13 cellular contexts compared by ENCODE assay signal in genomic region chr5:145941677-145942130, GRCh38. TPM values are rescaled to one million over a fixed set of nuclear protein-coding genes. Genes with fewer than 3 reads are reported as not detected.
A peak's percentile ranks its signal among the peaks of the same experiment; 100 is the strongest.
DNase-seq lines count a peak whose midpoint lies in the region; ATAC-seq and TF ChIP-seq lines count a peak whose summit lies in the region.
"Had no signal": no experiment of that assay in that cellular context is flagged by ENCODE, and none has a peak within 500 bp of the region (broad histone marks: within the 10 kb centered on the region; RNA-seq: fewer than 3 reads in every experiment).

No MANE protein-coding gene starts in this region.

- no peaks in the 10 kb centered on the region for H3K36me3 Mint-ChIP-seq in glutamatergic neuron (ENCODE audit: unreplicated experiment)
- H3K36me3 Mint-ChIP-seq: CD8-positive, alpha-beta T cell had no signal

- H3K27ac Mint-ChIP-seq in glutamatergic neuron (ENCODE audit: unreplicated experiment) = no peak overlapping the region
- H3K27ac Mint-ChIP-seq: CD8-positive, alpha-beta T cell; progenitor cell of endocrine pancreas had no signal

- H3K23ac ChIP-seq in mesenchymal stem cell (ENCODE audit: low read length in 2 of 2) = no peak overlapping the region

- no peak overlapping the region for H2BK15ac ChIP-seq in mesenchymal stem cell (ENCODE audit: low read depth, poor library complexity, severe bottlenecking)

- no peaks in the 10 kb centered on the region for H3K27me3 Mint-ChIP-seq in glutamatergic neuron (ENCODE audit: unreplicated experiment)
- H3K27me3 Mint-ChIP-seq: progenitor cell of endocrine pancreas had no signal

- no peak overlapping the region for H4K8ac ChIP-seq in mesenchymal stem cell (ENCODE audit: low read length)

- H4K91ac ChIP-seq in mesenchymal stem cell (ENCODE audit: low read length) = no peak overlapping the region

- H3K9ac ChIP-seq in mesenchymal stem cell (ENCODE audit: low read length) = no peak overlapping the region

- no peak overlapping the region for H2AK5ac ChIP-seq in mesenchymal stem cell (ENCODE audit: low read length, severe bottlenecking)

- no peak overlapping the region for H2AFZ ChIP-seq in mesenchymal stem cell (ENCODE audit: low read depth, low read length)

- H2BK5ac ChIP-seq in mesenchymal stem cell (ENCODE audit: low read depth, low read length, poor library complexity, severe bottlenecking) = no peak overlapping the region

- DNase-seq in EL (peak; percentile 72), MG63 (peak; percentile 39), astrocyte of the hippocampus (ENCODE audit: low read depth, low spot score) (peak; percentile 35), mesenchymal stem cell (peak; percentile 49), C1 segment of cervical spinal cord (lab: John Stamatoyannopoulos, UW) (no peak), glutamatergic neuron (no peak), substantia nigra (lab: John Stamatoyannopoulos, UW) (no peak)
- DNase-seq: activated CD8-positive, alpha-beta memory T cell treated with anti-CD3 and anti-CD28 coated beads, Interleukin-2, amount 50 U/mL, for 4 hours; brain microvascular endothelial cell; CD8-positive, alpha-beta T cell; NCI-H187 treated with DMSO at 0.1 percent for 48 hours had no signal

- no peaks in the 10 kb centered on the region for H3K9me3 ChIP-seq in MG63
- no peaks in the 10 kb centered on the region for H3K9me3 ChIP-seq in mesenchymal stem cell (ENCODE audit: control insufficient read depth, low read length)

- no peak overlapping the region for H2BK120ac ChIP-seq in mesenchymal stem cell (ENCODE audit: low read depth, low read length)

- H3K4me3 ChIP-seq in MG63 = no peak overlapping the region
- no peak overlapping the region for H3K4me3 ChIP-seq in mesenchymal stem cell (ENCODE audit: insufficient read depth in 1 of 2, low read depth in 1 of 2, low read length in 2 of 2)

- no peak overlapping the region for H2BK12ac ChIP-seq in mesenchymal stem cell (ENCODE audit: low read length in 2 of 2)

- peaks cover 11% of the 10 kb centered on the region for H3K4me1 ChIP-seq in mesenchymal stem cell (ENCODE audit: control insufficient read depth, insufficient read depth, low read depth, low read length)

- H3K4me3 Mint-ChIP-seq in glutamatergic neuron (ENCODE audit: unreplicated experiment) = no peak overlapping the region
- H3K4me3 Mint-ChIP-seq: CD8-positive, alpha-beta T cell had no signal

- no peak overlapping the region for H3K4ac ChIP-seq in mesenchymal stem cell (ENCODE audit: low read depth in 1 of 2, low read length in 2 of 2)

- TF ChIP-seq CTCF in glutamatergic neuron (IDR thresholded peaks at IDR 0.05; ENCODE audit: partially characterized antibody, unreplicated experiment) = no peak

- WGBS in mesenchymal stem cell = 36% methylated on average over 3 of the region's 3 CpGs

- H3K27me3 ChIP-seq in MG63 = no peaks in the 10 kb centered on the region
- H3K27me3 ChIP-seq in mesenchymal stem cell (ENCODE audit: control insufficient read depth in 1 of 2, insufficient read depth in 1 of 2, low read length in 2 of 2) = no peaks in the 10 kb centered on the region
- H3K27me3 ChIP-seq: brain microvascular endothelial cell had no signal

- no peak overlapping the region for H3K18ac ChIP-seq in mesenchymal stem cell (ENCODE audit: low read depth in 1 of 2, low read length in 2 of 2)

- no peak overlapping the region for H3K14ac ChIP-seq in mesenchymal stem cell (ENCODE audit: low read length in 2 of 2)

- no peak overlapping the region for H3K4me2 ChIP-seq in mesenchymal stem cell (ENCODE audit: low read length, poor library complexity, severe bottlenecking)

- peaks cover 3% of the 10 kb centered on the region for H3K79me1 ChIP-seq in mesenchymal stem cell (replicated peaks; ENCODE audit: low read length, poor library complexity, severe bottlenecking)

- H3K27ac ChIP-seq in mesenchymal stem cell (ENCODE audit: low read length, poor library complexity, severe bottlenecking) (no peak overlapping the region), substantia nigra (ENCODE audit: low read depth, low read length, poor library complexity, severe bottlenecking) (no peak overlapping the region)
- H3K27ac ChIP-seq: brain microvascular endothelial cell had no signal

- H3K9me3 Mint-ChIP-seq in glutamatergic neuron (ENCODE audit: unreplicated experiment) = no peaks in the 10 kb centered on the region
- H3K9me3 Mint-ChIP-seq: CD8-positive, alpha-beta T cell had no signal

- no peak for ATAC-seq in HG02571 (IDR thresholded peaks at IDR 0.05; ENCODE audit: unreplicated experiment)
- ATAC-seq: CD8-positive, alpha-beta T cell had no signal

- H3K36me3 ChIP-seq in MG63 (no peaks in the 10 kb centered on the region), mesenchymal stem cell (ENCODE audit: control insufficient read depth in 1 of 2, insufficient read depth in 2 of 2, low read depth in 1 of 2, low read length in 2 of 2) (no peaks in the 10 kb centered on the region)
- H3K36me3 ChIP-seq: brain microvascular endothelial cell had no signal

- H3K4me1 Mint-ChIP-seq in glutamatergic neuron (ENCODE audit: low read depth, unreplicated experiment) = peaks cover 2% of the 10 kb centered on the region

RNA-seq across cellular contexts. Expression of gene SH3RF2, which starts 5.3 kb away (rescaled TPM):
- total RNA-seq in MG63 (2014; rRNA removed; shearing (Covaris generic); ENCODE audit: low replicate concordance) = 0.26 and 1.2 TPM in 2 replicates
- 1.3 TPM for polyA plus RNA-seq in mesenchymal stem cell (2013, experiment 1 of 2)
- 1.00 TPM for polyA plus RNA-seq in mesenchymal stem cell (2013, experiment 2 of 2)
- not detected for total RNA-seq in glutamatergic neuron (ENCODE audit: unreplicated experiment)
- total RNA-seq: CD8-positive, alpha-beta T cell had no signal

Comparison
In these comparisons a context has a peak if more than half of its experiments do, and no peak if none do; other contexts are left out.
1. DNase-seq: peak in EL (single experiment), MG63 (single experiment), astrocyte of the hippocampus (single experiment) and mesenchymal stem cell (single experiment); none in C1 segment of cervical spinal cord (0 of 14), glutamatergic neuron (single experiment) and substantia nigra (0 of 49).